Comparison of ENCODE assay signal across 15 cellular contexts in the genomic region with DNA sequence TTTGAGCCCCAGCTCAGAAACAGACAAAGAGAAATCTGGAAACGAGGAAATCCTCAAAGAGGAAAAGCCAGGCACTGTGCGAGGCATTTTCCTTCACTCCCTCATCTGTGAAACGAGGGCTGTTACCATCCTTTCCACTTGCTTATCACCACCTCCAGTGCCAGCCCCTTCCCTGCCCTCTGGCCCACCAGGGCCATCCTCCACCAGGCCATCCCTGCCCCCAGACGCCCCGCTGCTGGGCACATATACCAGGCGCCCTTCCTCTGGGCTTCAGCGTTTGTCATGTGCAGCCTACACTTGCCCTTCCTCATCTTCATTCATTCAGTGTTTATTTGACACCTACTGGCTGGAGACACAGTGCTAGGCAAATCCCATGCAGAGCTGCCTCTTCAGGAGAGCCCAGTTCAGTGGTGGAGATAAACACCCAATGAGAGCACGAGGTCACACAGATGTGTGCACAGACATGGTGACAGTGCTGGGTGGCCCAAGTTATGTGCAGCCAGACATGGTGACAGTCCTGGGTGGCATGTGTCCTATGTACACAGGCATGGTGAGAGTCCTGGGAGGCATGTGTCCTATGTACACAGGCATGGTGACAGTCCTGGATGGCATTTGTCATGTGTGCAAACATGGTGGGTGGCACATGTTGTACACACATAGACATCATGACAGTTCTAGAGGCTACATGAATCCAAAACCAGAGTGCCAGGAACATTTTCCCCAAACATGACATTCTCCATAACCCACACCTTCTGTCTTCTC. TPM values are rescaled to one million over a fixed set of nuclear protein-coding genes. Genes with fewer than 3 reads are reported as not detected.
DNase-seq lines count a peak whose midpoint lies in the region; ATAC-seq, FAIRE-seq and TF ChIP-seq lines count a peak whose summit lies in the region.
"Had no signal": no experiment of that assay in that cellular context is flagged by ENCODE, and none has a peak within 500 bp of the region (broad histone marks: within the 10 kb centered on the region; RNA-seq: fewer than 3 reads in every experiment).

No MANE protein-coding gene starts in this region.

- WGBS in gastroesophageal sphincter (ENCODE audit: low coverage in 1 of 2), 2 donors = 77 to 79% methylated on average over 5 to 7 of the region's 8 CpGs

- H3K4me1 Mint-ChIP-seq in stimulated activated memory B cell treated with anti-CD40 and anti-IgM and Interleukin-4, amounts not matched to agents 10 μg/mL and 1 μg/mL and 100 μg/mL, for 72 hours = peaks cover 5% of the 10 kb centered on the region
- H3K4me1 Mint-ChIP-seq in activated CD8-positive, alpha-beta T cell treated with anti-CD3 and anti-CD28 coated beads for 36 hours (ENCODE audit: low read depth) = peaks cover 8% of the 10 kb centered on the region

- H3K4me3 ChIP-seq in SJCRH30 (peak overlapping the region; percentile 31; the same call in 1 of the 2 replicates), keratinocyte (ENCODE audit: control insufficient read depth in 2 of 3, extremely low read depth in 1 of 3, insufficient read depth in 2 of 3, low read depth in 1 of 3, low read length in 3 of 3) (no peak overlapping the region), gastroesophageal sphincter (no peak overlapping the region)

- TF ChIP-seq POLR2A in gastroesophageal sphincter (IDR thresholded peaks at IDR 0.05) = no peak

- POLR2A ChIA-PET in activated CD8-positive, alpha-beta T cell treated with anti-CD3 and anti-CD28 coated beads for 36 hours (lab: Charles Lee) = interaction anchor here (1.6 kb wide), 1 partner anchor 124 kb away, joined by 4 read pairs; the partner anchor contains the start of gene RCE1

- CTCF ChIA-PET in activated CD8-positive, alpha-beta T cell treated with anti-CD3 and anti-CD28 coated beads for 36 hours (lab: Charles Lee) = no interaction called here

- no peaks in the 10 kb centered on the region for H3K36me3 Mint-ChIP-seq in stimulated activated memory B cell treated with anti-CD40 and anti-IgM and Interleukin-4, amounts not matched to agents 10 μg/mL and 1 μg/mL and 100 μg/mL, for 72 hours
- H3K36me3 Mint-ChIP-seq in activated CD8-positive, alpha-beta T cell treated with anti-CD3 and anti-CD28 coated beads for 36 hours (ENCODE audit: low read depth) = no peaks in the 10 kb centered on the region
- H3K36me3 Mint-ChIP-seq: activated naive CD8-positive, alpha-beta T cell; CD8-positive, alpha-beta T cell had no signal

- no peaks in the 10 kb centered on the region for H3K79me2 ChIP-seq in keratinocyte (ENCODE audit: control insufficient read depth, insufficient read depth, low read length)

- TF ChIP-seq CTCF in keratinocyte (optimal IDR thresholded peaks at IDR 0.05 in 1 of 3, IDR thresholded peaks at IDR 0.05 in 1 of 3, conservative IDR thresholded peaks at IDR 0.05 in 1 of 3; ENCODE audit: extremely low read depth in 1 of 3, insufficient read depth in 2 of 3, low read length in 3 of 3) = no peak
- TF ChIP-seq CTCF in activated CD8-positive, alpha-beta T cell treated with anti-CD3 and anti-CD28 coated beads for 36 hours (IDR thresholded peaks at IDR 0.05) = no peak
- no peak for TF ChIP-seq CTCF in gastroesophageal sphincter (IDR thresholded peaks at IDR 0.05)

- H3K27me3 ChIP-seq in SJCRH30 (no peaks in the 10 kb centered on the region), keratinocyte (ENCODE audit: control insufficient read depth, extremely low read depth, insufficient read depth, low read length) (no peaks in the 10 kb centered on the region), gastroesophageal sphincter (peaks cover 22% of the 10 kb centered on the region)
- H3K27me3 ChIP-seq: colonic mucosa had no signal

- H3K4me1 ChIP-seq in SJCRH30 = peaks cover 22% of the 10 kb centered on the region
- H3K4me1 ChIP-seq in keratinocyte (ENCODE audit: control insufficient read depth, extremely low read depth, insufficient read depth, low read length) = peaks cover 37% of the 10 kb centered on the region
- no peaks in the 10 kb centered on the region for H3K4me1 ChIP-seq in gastroesophageal sphincter
- H3K4me1 ChIP-seq: colonic mucosa had no signal

- H3K4me2 ChIP-seq in keratinocyte (ENCODE audit: control insufficient read depth, extremely low read depth, insufficient read depth, low read depth, low read length) = peak overlapping the region; percentile 74

- TF ChIP-seq EP300 in gastroesophageal sphincter (IDR thresholded peaks at IDR 0.05) = no peak

- H3K36me3 ChIP-seq in SJCRH30 = no peaks in the 10 kb centered on the region
- H3K36me3 ChIP-seq in keratinocyte (ENCODE audit: control insufficient read depth in 2 of 2, extremely low read depth in 1 of 2, insufficient read depth in 2 of 2, low read length in 2 of 2) = peaks cover 6 to 10% of the 10 kb centered on the region in 2 experiments
- H3K36me3 ChIP-seq in gastroesophageal sphincter = no peaks in the 10 kb centered on the region
- H3K36me3 ChIP-seq: colonic mucosa had no signal

- H3K9ac ChIP-seq in keratinocyte (ENCODE audit: control insufficient read depth, extremely low read depth, insufficient read depth, low read length) = no peak overlapping the region

- intact Hi-C loops in activated CD8-positive, alpha-beta T cell treated with anti-CD3 and anti-CD28 coated beads for 36 hours (cut with micrococcal nuclease) = no loop called here

- H3K9me3 ChIP-seq in SJCRH30 (replicated peaks) = no peaks in the 10 kb centered on the region
- H3K9me3 ChIP-seq in keratinocyte (ENCODE audit: control insufficient read depth, low read depth, low read length) = no peaks in the 10 kb centered on the region
- H3K9me3 ChIP-seq in gastroesophageal sphincter = no peaks in the 10 kb centered on the region
- H3K9me3 ChIP-seq: colonic mucosa had no signal

- no peak for DNase-seq in HTR-8/SVneo (ENCODE audit: insufficient read length, low spot score)
- no peak for DNase-seq in SJCRH30
- no peak for DNase-seq in keratinocyte (ENCODE audit: low read depth, low spot score)
- no peak for DNase-seq in anterior cingulate cortex (lab: John Stamatoyannopoulos, UW)
- no peak for DNase-seq in NCI-H774 (lab: John Stamatoyannopoulos, UW)
- no peak for DNase-seq in activated CD8-positive, alpha-beta T cell treated with anti-CD3 and anti-CD28 coated beads for 36 hours
- DNase-seq: hippocampal formation, T-helper 9 cell had no signal

- peaks cover 57% of the 10 kb centered on the region for H3K27me3 Mint-ChIP-seq in stimulated activated memory B cell treated with anti-CD40 and anti-IgM and Interleukin-4, amounts not matched to agents 10 μg/mL and 1 μg/mL and 100 μg/mL, for 72 hours
- H3K27me3 Mint-ChIP-seq in activated CD8-positive, alpha-beta T cell treated with anti-CD3 and anti-CD28 coated beads for 36 hours = peaks cover 25% of the 10 kb centered on the region

- FAIRE-seq in HTR-8/SVneo (lab: Jason Lieb, UNC) (peak; percentile 68), keratinocyte (lab: Jason Lieb, UNC) (peak; percentile 55)

- peak; percentile 21 for ATAC-seq in stimulated activated memory B cell treated with anti-CD40 and anti-IgM and Interleukin-4, amounts not matched to agents 10 μg/mL and 1 μg/mL and 100 μg/mL, for 72 hours
- no peak for ATAC-seq in activated CD8-positive, alpha-beta T cell treated with anti-CD3 and anti-CD28 coated beads for 36 hours
- no peak for ATAC-seq in gastroesophageal sphincter
- ATAC-seq: CD8-positive, alpha-beta T cell had no signal

- dilution Hi-C loops in keratinocyte (cut with MboI; ENCODE audit: extremely low pct_ligation_motif_present, low sequenced_read_pairs) = no loop called here

- no peak overlapping the region for H3K4me3 Mint-ChIP-seq in stimulated activated memory B cell treated with anti-CD40 and anti-IgM and Interleukin-4, amounts not matched to agents 10 μg/mL and 1 μg/mL and 100 μg/mL, for 72 hours
- H3K4me3 Mint-ChIP-seq in activated CD8-positive, alpha-beta T cell treated with anti-CD3 and anti-CD28 coated beads for 36 hours = no peak overlapping the region
- H3K4me3 Mint-ChIP-seq: activated naive CD8-positive, alpha-beta T cell; brain; CD8-positive, alpha-beta T cell had no signal

- H3K27ac Mint-ChIP-seq in stimulated activated memory B cell treated with anti-CD40 and anti-IgM and Interleukin-4, amounts not matched to agents 10 μg/mL and 1 μg/mL and 100 μg/mL, for 72 hours = no peak overlapping the region
- no peak overlapping the region for H3K27ac Mint-ChIP-seq in activated CD8-positive, alpha-beta T cell treated with anti-CD3 and anti-CD28 coated beads for 36 hours
- H3K27ac Mint-ChIP-seq: activated naive CD8-positive, alpha-beta T cell; CD8-positive, alpha-beta T cell had no signal

- peaks cover 3% of the 10 kb centered on the region for H3K9me1 ChIP-seq in keratinocyte (ENCODE audit: control insufficient read depth, extremely low read depth, insufficient read depth, low read length)

- H3K9me3 Mint-ChIP-seq in stimulated activated memory B cell treated with anti-CD40 and anti-IgM and Interleukin-4, amounts not matched to agents 10 μg/mL and 1 μg/mL and 100 μg/mL, for 72 hours = no peaks in the 10 kb centered on the region
- H3K9me3 Mint-ChIP-seq in activated CD8-positive, alpha-beta T cell treated with anti-CD3 and anti-CD28 coated beads for 36 hours = no peaks in the 10 kb centered on the region
- H3K9me3 Mint-ChIP-seq: brain; CD8-positive, alpha-beta T cell; nephron had no signal

- H2AFZ ChIP-seq in keratinocyte (ENCODE audit: control insufficient read depth, low read length) = no peak overlapping the region

- H4K20me1 ChIP-seq in keratinocyte (ENCODE audit: control insufficient read depth, extremely low read depth, insufficient read depth, low read length) = no peaks in the 10 kb centered on the region

- H3K27ac ChIP-seq in SJCRH30 (no peak overlapping the region), keratinocyte (ENCODE audit: control insufficient read depth, insufficient read depth, low read length) (no peak overlapping the region), gastroesophageal sphincter (no peak overlapping the region)
- H3K27ac ChIP-seq: colonic mucosa had no signal

RNA-seq across cellular contexts. Expression of gene SPTBN2, which starts 9.7 kb away (rescaled TPM):
- 4.8 and 8.5 TPM in 2 replicates for total RNA-seq in SJCRH30 (2014; rRNA removed; shearing (Covaris generic))
- polyA plus RNA-seq in keratinocyte = 7.8 to 14.7 TPM (median 11.1 TPM) in 3 replicates
- 60.9 TPM for polyA plus RNA-seq in keratinocyte (2011; ENCODE audit: low read depth)
- 5.6 and 11.6 TPM in 2 replicates for polyA plus RNA-seq in keratinocyte (2011; cell fraction: cytosol; rRNA removed)
- 54.0 and 57.5 TPM in 2 replicates for polyA plus RNA-seq in keratinocyte (2011; cell fraction: nucleus; rRNA removed)
- polyA plus RNA-seq in keratinocyte (2012; ENCODE audit: low replicate concordance) = 17.2 and 51.6 TPM in 2 replicates
- 16.9 to 32.8 TPM (median 29.5 TPM) in 3 replicates for polyA minus RNA-seq in keratinocyte
- polyA minus RNA-seq in keratinocyte (2011; cell fraction: cytosol; rRNA and poly(A)+ RNA removed) = 23.2 TPM
- 32.8 and 35.9 TPM in 2 replicates for polyA minus RNA-seq in keratinocyte (2011; cell fraction: nucleus; rRNA and poly(A)+ RNA removed)
- 1 to 10 TPM; 1.4 to 1.8 TPM for total RNA-seq in activated CD8-positive, alpha-beta T cell treated with anti-CD3 and anti-CD28 coated beads for 36 hours
- total RNA-seq in gastroesophageal sphincter = 10 to 100 TPM in 1 of 4 donors, 1 to 10 TPM in 3; 1.8 to 19.5 (median 5.6) TPM
- total RNA-seq: CD8-positive, alpha-beta T cell had no signal

RNA-seq across cellular contexts. Expression of gene RBM4B, which starts 41.6 kb away (rescaled TPM):
- 23.7 and 24.7 TPM in 2 replicates for total RNA-seq in SJCRH30 (2014; rRNA removed; shearing (Covaris generic))
- polyA plus RNA-seq in keratinocyte = 17.2 to 20.9 TPM (median 17.9 TPM) in 3 replicates
- polyA plus RNA-seq in keratinocyte (2011; ENCODE audit: low read depth) = 7.3 TPM
- polyA plus RNA-seq in keratinocyte (2011; cell fraction: cytosol; rRNA removed) = 8.5 and 12.3 TPM in 2 replicates
- 20.6 and 21.2 TPM in 2 replicates for polyA plus RNA-seq in keratinocyte (2011; cell fraction: nucleus; rRNA removed)
- polyA plus RNA-seq in keratinocyte (2012; ENCODE audit: low replicate concordance) = 8.5 and 12.4 TPM in 2 replicates
- 8.4 to 18.3 TPM (median 14.8 TPM) in 3 replicates for polyA minus RNA-seq in keratinocyte
- 5.6 TPM for polyA minus RNA-seq in keratinocyte (2011; cell fraction: cytosol; rRNA and poly(A)+ RNA removed)
- 5.5 and 8.3 TPM in 2 replicates for polyA minus RNA-seq in keratinocyte (2011; cell fraction: nucleus; rRNA and poly(A)+ RNA removed)
- total RNA-seq in activated CD8-positive, alpha-beta T cell treated with anti-CD3 and anti-CD28 coated beads for 36 hours = 10 to 100 TPM; 10.7 to 13.1 TPM
- 10 to 100 TPM; 10.7 to 28.2 (median 12.3) TPM for total RNA-seq in gastroesophageal sphincter
